Comparison of ENCODE assay signal across 28 cellular contexts in genomic region chr3:117919611-117920010, GRCh38.
"Had no signal": no experiment of that assay in that cellular context is flagged by ENCODE, and none has a peak within 500 bp of the region (broad histone marks: within the 10 kb centered on the region; RNA-seq: fewer than 3 reads in every experiment).

No MANE protein-coding gene starts in this region.

- H3K9me3 Mint-ChIP-seq: dendritic cell treated with granulocyte-macrophage colony-stimulating factor and Interleukin-4, amounts not matched to agents 40 ng/mL and 50 ng/mL, for 4 days; endodermal cell; mesothelial cell of epicardium; neural crest cell had no signal

- H3K79me2 ChIP-seq: parathyroid adenoma had no signal

- H3K27ac ChIP-seq: esophagus muscularis mucosa, foreskin keratinocyte, gastroesophageal sphincter, heart right ventricle, left lung, parathyroid adenoma, prostate gland, sigmoid colon, stomach, thyroid gland, vagina had no signal

- H3K9me3 ChIP-seq: esophagus muscularis mucosa, gastroesophageal sphincter, heart right ventricle, left lung, mucosa of descending colon, prostate gland, sigmoid colon, stomach, thyroid gland, vagina had no signal

- DNase-seq: effector CD8-positive, alpha-beta T cell; endodermal cell; foreskin keratinocyte; heart right ventricle; left cardiac atrium; left lung; mesenchymal stem cell; mucosa of descending colon; naive B cell; right cardiac atrium; sigmoid colon; stimulated activated CD4-positive, alpha-beta T cell treated with anti-CD3 and anti-CD28 coated beads, Interleukin-2, amount 100 ng/mL, for 24 hours; stimulated activated CD4-positive, alpha-beta T cell treated with anti-CD3 and anti-CD28 coated beads, Interleukin-4, amount 100 ng/mL, for 24 hours; stimulated activated naive CD4-positive, alpha-beta T cell treated with Interleukin-2 at 50 U/mL for 16 hours; stomach; thyroid gland; trophoblast cell had no signal

- H3K4me3 Mint-ChIP-seq: dendritic cell treated with granulocyte-macrophage colony-stimulating factor and Interleukin-4, amounts not matched to agents 40 ng/mL and 50 ng/mL, for 4 days; endodermal cell; mesothelial cell of epicardium; naive B cell; natural killer cell treated with Interleukin-12 subunit alpha and Interleukin-12 subunit beta and Interleukin-15 and Interleukin-18, amount 100 ng/mL, for 72 hours; neural crest cell; stimulated activated effector memory CD8-positive, alpha-beta T cell treated with anti-CD3 and anti-CD28 coated beads, Interleukin-12 subunit alpha, Interleukin-12 subunit beta, amount 100 ng/mL, for 72 hours had no signal

- H3K4me1 Mint-ChIP-seq: naive B cell; stimulated activated effector memory CD8-positive, alpha-beta T cell treated with anti-CD3 and anti-CD28 coated beads, Interleukin-12 subunit alpha, Interleukin-12 subunit beta, amount 100 ng/mL, for 72 hours had no signal

- H3K27me3 ChIP-seq: esophagus muscularis mucosa, foreskin keratinocyte, gastroesophageal sphincter, heart right ventricle, left lung, sigmoid colon, stomach, thyroid gland, vagina had no signal

- ATAC-seq: foreskin keratinocyte; gastroesophageal sphincter; heart right ventricle; left cardiac atrium; left lung; mucosa of descending colon; natural killer cell treated with Interleukin-12 subunit alpha and Interleukin-12 subunit beta and Interleukin-15 and Interleukin-18, amount 100 ng/mL, for 72 hours; right cardiac atrium; stimulated activated effector memory CD8-positive, alpha-beta T cell treated with anti-CD3 and anti-CD28 coated beads, Interleukin-12 subunit alpha, Interleukin-12 subunit beta, amount 100 ng/mL, for 72 hours had no signal

- H3K27ac Mint-ChIP-seq: dendritic cell treated with granulocyte-macrophage colony-stimulating factor and Interleukin-4, amounts not matched to agents 40 ng/mL and 50 ng/mL, for 4 days; endodermal cell; mesothelial cell of epicardium; natural killer cell treated with Interleukin-12 subunit alpha and Interleukin-12 subunit beta and Interleukin-15 and Interleukin-18, amount 100 ng/mL, for 72 hours; stimulated activated effector memory CD8-positive, alpha-beta T cell treated with anti-CD3 and anti-CD28 coated beads, Interleukin-12 subunit alpha, Interleukin-12 subunit beta, amount 100 ng/mL, for 72 hours had no signal

- FAIRE-seq: islet of Langerhans had no signal

- H3K36me3 ChIP-seq: esophagus muscularis mucosa, gastroesophageal sphincter, heart right ventricle, left lung, prostate gland, sigmoid colon, stomach, thyroid gland, vagina had no signal

- H3K9ac ChIP-seq: parathyroid adenoma had no signal

- H2AFZ ChIP-seq: parathyroid adenoma had no signal

- H3K27me3 Mint-ChIP-seq: dendritic cell treated with granulocyte-macrophage colony-stimulating factor and Interleukin-4, amounts not matched to agents 40 ng/mL and 50 ng/mL, for 4 days; naive B cell; natural killer cell treated with Interleukin-12 subunit alpha and Interleukin-12 subunit beta and Interleukin-15 and Interleukin-18, amount 100 ng/mL, for 72 hours had no signal

- H3K36me3 Mint-ChIP-seq: mesothelial cell of epicardium; naive B cell; natural killer cell treated with Interleukin-12 subunit alpha and Interleukin-12 subunit beta and Interleukin-15 and Interleukin-18, amount 100 ng/mL, for 72 hours; stimulated activated effector memory CD8-positive, alpha-beta T cell treated with anti-CD3 and anti-CD28 coated beads, Interleukin-12 subunit alpha, Interleukin-12 subunit beta, amount 100 ng/mL, for 72 hours had no signal

- H3K4me1 ChIP-seq: esophagus muscularis mucosa, foreskin keratinocyte, gastroesophageal sphincter, heart right ventricle, left lung, parathyroid adenoma, prostate gland, stomach, thyroid gland, vagina had no signal

- H3K4me3 ChIP-seq: esophagus muscularis mucosa, gastroesophageal sphincter, heart right ventricle, left lung, mucosa of descending colon, prostate gland, sigmoid colon, stomach, thyroid gland, vagina had no signal
